ENCODE assay signal across 14 cellular contexts in genomic region chr2:112834379-112835014, GRCh38. TPM values are rescaled to one million over a fixed set of nuclear protein-coding genes. Genes with fewer than 3 reads are reported as not detected.
DNase-seq lines count a peak whose midpoint lies in the region; ATAC-seq and TF ChIP-seq lines count a peak whose summit lies in the region.
"Had no signal": no experiment of that assay in that cellular context is flagged by ENCODE, and none has a peak within 500 bp of the region (broad histone marks: within the 10 kb centered on the region; RNA-seq: fewer than 3 reads in every experiment).

No MANE protein-coding gene starts in this region.

- no peak for ATAC-seq in HG02852 (IDR thresholded peaks at IDR 0.05; ENCODE audit: unreplicated experiment)
- no peak for ATAC-seq in GM19452 (IDR thresholded peaks at IDR 0.05; ENCODE audit: unreplicated experiment)

- DNase-seq in EL (peak; percentile 45), Peyer's patch (peak in 2 of 3 donors; percentile 77 to 82), fibroblast of mammary gland (ENCODE audit: low read depth) (peak; percentile 29), T1000 (lab: John Stamatoyannopoulos, UW) (no peak), retina (no peak)
- DNase-seq: foreskin melanocyte, NCI-H446, SW 1271 had no signal

- H3K9me3 ChIP-seq in Peyer's patch (no peaks in the 10 kb centered on the region), neutrophil (no peaks in the 10 kb centered on the region)
- H3K9me3 ChIP-seq: vagina had no signal

- H3K27me3 ChIP-seq in Peyer's patch (no peaks in the 10 kb centered on the region), neutrophil (no peaks in the 10 kb centered on the region)
- H3K27me3 ChIP-seq: vagina had no signal

- H3K27ac ChIP-seq in Peyer's patch (no peak overlapping the region), neutrophil (peak overlapping the region; percentile 91)
- H3K27ac ChIP-seq: HL-60, vagina had no signal

- H3K36me3 ChIP-seq in Peyer's patch (no peaks in the 10 kb centered on the region), neutrophil (peaks cover 57% of the 10 kb centered on the region)
- H3K36me3 ChIP-seq: vagina had no signal

- H3K4me1 ChIP-seq in Peyer's patch (peaks cover 0 to 11% (median 0%) of the 10 kb centered on the region in 4 donors), neutrophil (ENCODE audit: control insufficient read depth in 1 of 2, insufficient read depth in 1 of 2, low read depth in 1 of 2, low read length in 1 of 2) (peaks cover 84 to 88% of the 10 kb centered on the region in 2 experiments)
- H3K4me1 ChIP-seq: vagina had no signal

- TF ChIP-seq POLR2A in Peyer's patch (IDR thresholded peaks at IDR 0.05) = no peak

- TF ChIP-seq CTCF in Peyer's patch (IDR thresholded peaks at IDR 0.05) = no peak
- no peak for TF ChIP-seq CTCF in fibroblast of mammary gland (conservative IDR thresholded peaks at IDR 0.05; ENCODE audit: control insufficient read depth, insufficient read depth, low read depth, low read length)
- no peak for TF ChIP-seq CTCF in neutrophil (IDR thresholded peaks at IDR 0.05)

- no peak overlapping the region for H3K4me3 ChIP-seq in Peyer's patch
- H3K4me3 ChIP-seq in fibroblast of mammary gland (ENCODE audit: control insufficient read depth, low read depth, low read length) = no peak overlapping the region
- peak overlapping the region; percentile 90 to 96 for H3K4me3 ChIP-seq in neutrophil (ENCODE audit: low read depth in 1 of 2, low read length in 1 of 2)
- H3K4me3 ChIP-seq: vagina had no signal

RNA-seq across cellular contexts. Expression of gene IL1B, which starts 2.1 kb away (rescaled TPM):
- 1 to 10 TPM in 1 of 4 donors, under 1 TPM in 1, not detected in 2; 0.53 to 9.1 TPM for total RNA-seq in Peyer's patch

RNA-seq across cellular contexts. Expression of gene IL1A, which starts 50.2 kb away (rescaled TPM):
- not detected for total RNA-seq in Peyer's patch
- total RNA-seq: B cell had no signal

Comparison
In these comparisons a context has a peak if more than half of its experiments do, and no peak if none do; other contexts are left out.
1. DNase-seq: peak in EL (single experiment), Peyer's patch (2 of 3) and fibroblast of mammary gland (single experiment); none in T1000 (single experiment) and retina (single experiment).
2. H3K4me3 ChIP-seq: peak in neutrophil (2 of 2); none in Peyer's patch (0 of 4) and fibroblast of mammary gland (single experiment).